8 cellular contexts compared by ENCODE assay signal in the genomic region with DNA sequence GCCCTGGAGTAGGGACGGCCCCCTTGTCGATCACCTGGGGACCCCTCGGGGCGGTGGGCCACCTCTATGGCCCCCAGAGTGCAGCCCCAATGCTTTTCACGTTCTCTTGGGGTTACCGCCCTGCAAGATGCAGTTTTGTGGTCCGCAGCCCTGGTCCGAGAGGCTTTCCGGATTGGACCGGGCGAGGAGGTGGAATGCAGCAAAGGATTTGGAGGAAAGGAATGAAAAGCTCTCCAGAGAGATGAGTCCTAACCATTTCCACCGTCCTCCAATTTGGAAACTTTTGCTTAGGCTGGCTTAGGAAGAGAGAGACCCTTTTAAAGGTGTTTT. TPM values are rescaled to one million over a fixed set of nuclear protein-coding genes. Genes with fewer than 3 reads are reported as not detected.
DNase-seq lines count a peak whose midpoint lies in the region; ATAC-seq, FAIRE-seq and TF ChIP-seq lines count a peak whose summit lies in the region.

No MANE protein-coding gene starts in this region.

- H3K9me2 ChIP-seq in DOHH2 (replicated peaks; ENCODE audit: control insufficient read depth, low read length): no peaks in the 10 kb centered on the region

- H3K27me3 ChIP-seq in DOHH2 (ENCODE audit: control insufficient read depth, low read length) (no peaks in the 10 kb centered on the region), keratinocyte (ENCODE audit: control insufficient read depth, extremely low read depth, insufficient read depth, low read length) (no peaks in the 10 kb centered on the region), stomach (no peaks in the 10 kb centered on the region)

- H3K36me3 ChIP-seq in DOHH2 (ENCODE audit: control insufficient read depth, low read length) (no peaks in the 10 kb centered on the region), keratinocyte (ENCODE audit: control insufficient read depth in 2 of 2, extremely low read depth in 1 of 2, insufficient read depth in 2 of 2, low read length in 2 of 2) (no peaks in the 10 kb centered on the region), stomach (no peaks in the 10 kb centered on the region)

- H3K27ac ChIP-seq in DOHH2 (ENCODE audit: low read depth, low read length): no peak overlapping the region
- peak overlapping the region; percentile 36 for H3K27ac ChIP-seq in keratinocyte (ENCODE audit: control insufficient read depth, insufficient read depth, low read length)
- H3K27ac ChIP-seq in stomach: peak overlapping the region; percentile 67 to 91 (median 87)

- no peaks in the 10 kb centered on the region for H3F3A ChIP-seq in DOHH2 (ENCODE audit: control insufficient read depth, insufficient read depth)

- DNase-seq in astrocyte of the cerebellum (ENCODE audit: low read depth) (no peak), keratinocyte (ENCODE audit: low read depth, low spot score) (no peak), stomach (no peak), glomerular visceral epithelial cell (ENCODE audit: extremely low spot score) (no peak), UCSD-AML1 (lab: John Stamatoyannopoulos, UW; ENCODE audit: unreplicated experiment) (no peak)

- peak overlapping the region; percentile 83 for H3K4me3 ChIP-seq in DOHH2 (ENCODE audit: low read length)
- peak overlapping the region; percentile 51 for H3K4me3 ChIP-seq in astrocyte of the cerebellum (ENCODE audit: low read depth, low read length)
- peak overlapping the region; percentile 68 to 77 (median 76) for H3K4me3 ChIP-seq in keratinocyte (ENCODE audit: control insufficient read depth in 2 of 3, extremely low read depth in 1 of 3, insufficient read depth in 2 of 3, low read depth in 1 of 3, low read length in 3 of 3)
- peak overlapping the region; percentile 57 to 64 (median 61) for H3K4me3 ChIP-seq in stomach

- no peaks in the 10 kb centered on the region for H3K9me1 ChIP-seq in keratinocyte (ENCODE audit: control insufficient read depth, extremely low read depth, insufficient read depth, low read length)

- peak overlapping the region; percentile 69 for H3K9ac ChIP-seq in keratinocyte (ENCODE audit: control insufficient read depth, extremely low read depth, insufficient read depth, low read length)

- in situ Hi-C loops in astrocyte of the cerebellum (cut with HindIII; ENCODE audit: low sequenced_read_pairs): no loop called here

- H2AFZ ChIP-seq in keratinocyte (ENCODE audit: control insufficient read depth, low read length): no peak overlapping the region

- peak overlapping the region; percentile 86 for H3K4me2 ChIP-seq in DOHH2 (ENCODE audit: low read length)
- H3K4me2 ChIP-seq in keratinocyte (ENCODE audit: control insufficient read depth, extremely low read depth, insufficient read depth, low read depth, low read length): peak overlapping the region; percentile 89

- TF ChIP-seq POLR2A in stomach (IDR thresholded peaks at IDR 0.05): no peak

- dilution Hi-C loops in keratinocyte (cut with MboI; ENCODE audit: extremely low pct_ligation_motif_present, low sequenced_read_pairs): no loop called here

- H3K4me1 ChIP-seq in DOHH2 (ENCODE audit: control insufficient read depth, low read length) (peaks cover 18% of the 10 kb centered on the region), keratinocyte (ENCODE audit: control insufficient read depth, extremely low read depth, insufficient read depth, low read length) (peaks cover 18% of the 10 kb centered on the region), stomach (peaks cover 0 to 19% (median 7%) of the 10 kb centered on the region in 4 donors)

- no peak for FAIRE-seq in keratinocyte (lab: Jason Lieb, UNC)

- intact Hi-C loops in stomach (cut with DNase I; ENCODE audit: low total_unique reads): no loop called here

- 0 to 42% (median 5%) methylated on average over 6 to 12 of the region's 12 CpGs for WGBS in stomach, 5 donors

- H4K20me1 ChIP-seq in DOHH2 (ENCODE audit: control insufficient read depth, insufficient read depth, low read depth, low read length): no peaks in the 10 kb centered on the region
- no peaks in the 10 kb centered on the region for H4K20me1 ChIP-seq in keratinocyte (ENCODE audit: control insufficient read depth, extremely low read depth, insufficient read depth, low read length)

- H3K9me3 ChIP-seq in DOHH2 (ENCODE audit: control insufficient read depth, insufficient read depth, low read length) (no peaks in the 10 kb centered on the region), keratinocyte (ENCODE audit: control insufficient read depth, low read depth, low read length) (no peaks in the 10 kb centered on the region), stomach (no peaks in the 10 kb centered on the region)

- TF ChIP-seq CTCF in DOHH2 (IDR thresholded peaks at IDR 0.05; ENCODE audit: low read depth, low read length, poor library complexity, severe bottlenecking): no peak
- TF ChIP-seq CTCF in astrocyte of the cerebellum (IDR thresholded peaks at IDR 0.05; ENCODE audit: low read depth, low read length, missing control alignments): no peak
- TF ChIP-seq CTCF in keratinocyte (optimal IDR thresholded peaks at IDR 0.05 in 1 of 3, IDR thresholded peaks at IDR 0.05 in 1 of 3, conservative IDR thresholded peaks at IDR 0.05 in 1 of 3; ENCODE audit: extremely low read depth in 1 of 3, insufficient read depth in 2 of 3, low read length in 3 of 3): no peak
- no peak for TF ChIP-seq CTCF in stomach (IDR thresholded peaks at IDR 0.05)

- H3K79me2 ChIP-seq in DOHH2 (ENCODE audit: control insufficient read depth, low read length) (peaks cover 37% of the 10 kb centered on the region), keratinocyte (ENCODE audit: control insufficient read depth, insufficient read depth, low read length) (peaks cover 38% of the 10 kb centered on the region)

- no peak for TF ChIP-seq EP300 in stomach (IDR thresholded peaks at IDR 0.05)

- ATAC-seq in HG03159 (IDR thresholded peaks at IDR 0.05; ENCODE audit: unreplicated experiment) (peak; percentile 4), GM21526 (IDR thresholded peaks at IDR 0.05; ENCODE audit: low FRiP score, unreplicated experiment) (no peak)

RNA-seq across cellular contexts. Expression of a gene that starts 0.6 kb away (rescaled TPM):
- 10.3 to 29.5 TPM (median 23.0 TPM) in 3 replicates for polyA plus RNA-seq in keratinocyte
- 2.4 TPM for polyA plus RNA-seq in keratinocyte (2011; ENCODE audit: low read depth)
- polyA plus RNA-seq in keratinocyte (2011; cell fraction: cytosol; rRNA removed): 16.9 and 26.4 TPM in 2 replicates
- polyA plus RNA-seq in keratinocyte (2011; cell fraction: nucleus; rRNA removed): 18.0 and 19.4 TPM in 2 replicates
- 10.5 and 18.9 TPM in 2 replicates for polyA plus RNA-seq in keratinocyte (2012; ENCODE audit: low replicate concordance)
- polyA minus RNA-seq in keratinocyte: 7.0 to 23.7 TPM (median 10.2 TPM) in 3 replicates
- 10.0 TPM for polyA minus RNA-seq in keratinocyte (2011; cell fraction: cytosol; rRNA and poly(A)+ RNA removed)
- 5.7 and 7.1 TPM in 2 replicates for polyA minus RNA-seq in keratinocyte (2011; cell fraction: nucleus; rRNA and poly(A)+ RNA removed)
- 10 to 100 TPM in 2 of 5 donors, 1 to 10 TPM in 2, under 1 TPM in 1; 0.58 to 36.2 (median 6.2) TPM for total RNA-seq in stomach
- polyA plus RNA-seq in stomach: 10 to 100 TPM in 2 of 3 donors, 1 to 10 TPM in 1; 7.3 to 13.6 (median 12.1) TPM
